Comparison of ENCODE assay signal across 20 cellular contexts in genomic region chr9:137728444-137729311, GRCh38.
"Had no signal": no experiment of that assay in that cellular context is flagged by ENCODE, and none has a peak within 500 bp of the region (broad histone marks: within the 10 kb centered on the region; RNA-seq: fewer than 3 reads in every experiment).

No MANE protein-coding gene starts in this region.

- H3K4me1 Mint-ChIP-seq: nephron had no signal

- H3K27ac ChIP-seq: gastrocnemius medialis, heart left ventricle, left lung, sigmoid colon, SK-N-MC, spleen, tibial artery, VCaP had no signal

- ATAC-seq: activated CD8-positive, alpha-beta T cell treated with anti-CD3 and anti-CD28 coated beads for 36 hours; activated T-cell treated with anti-CD3 and anti-CD28 coated beads, Interleukin-2, amount 50 U/mL, for 4 hours; effector memory CD8-positive, alpha-beta T cell; gastrocnemius medialis; heart left ventricle; left lung; mucosa of descending colon; Right ventricle myocardium inferior; T-cell had no signal

- DNase-seq: activated CD8-positive, alpha-beta T cell treated with anti-CD3 and anti-CD28 coated beads for 36 hours; activated gamma-delta T cell treated with Interleukin-2 at 50 U/mL for 16 hours; activated naive CD8-positive, alpha-beta T cell treated with anti-CD3 and anti-CD28 coated beads, Interleukin-2, amount 10 ng/mL, durations not matched to agents 7 days and 5 days; activated T-cell treated with anti-CD3 and anti-CD28 coated beads, Interleukin-2, amount 50 U/mL, for 4 hours; anterior cingulate cortex; dermis blood vessel endothelial cell; effector memory CD8-positive, alpha-beta T cell; gastrocnemius medialis; heart left ventricle; left lung; mammary epithelial cell; mucosa of descending colon; sigmoid colon; spleen; T-cell; tibial artery had no signal

- H3K27ac Mint-ChIP-seq: activated CD8-positive, alpha-beta T cell treated with anti-CD3 and anti-CD28 coated beads for 36 hours; activated naive CD8-positive, alpha-beta T cell treated with anti-CD3 and anti-CD28 coated beads, Interleukin-2, amount 10 ng/mL, durations not matched to agents 7 days and 5 days; nephron; T-cell had no signal

- H3K27me3 Mint-ChIP-seq: activated CD8-positive, alpha-beta T cell treated with anti-CD3 and anti-CD28 coated beads for 36 hours; activated naive CD8-positive, alpha-beta T cell treated with anti-CD3 and anti-CD28 coated beads, Interleukin-2, amount 10 ng/mL, durations not matched to agents 7 days and 5 days; effector memory CD8-positive, alpha-beta T cell; T-cell had no signal

- H3K9me3 ChIP-seq: gastrocnemius medialis, mucosa of descending colon, sigmoid colon, tibial artery had no signal

- H3K4me3 Mint-ChIP-seq: activated CD8-positive, alpha-beta T cell treated with anti-CD3 and anti-CD28 coated beads for 36 hours; activated naive CD8-positive, alpha-beta T cell treated with anti-CD3 and anti-CD28 coated beads, Interleukin-2, amount 10 ng/mL, durations not matched to agents 7 days and 5 days; activated T-cell treated with anti-CD3 and anti-CD28 coated beads, Interleukin-2, amount 50 U/mL, for 4 hours; effector memory CD8-positive, alpha-beta T cell; nephron; T-cell had no signal

- H3K4me3 ChIP-seq: gastrocnemius medialis, heart left ventricle, left lung, mucosa of descending colon, sigmoid colon, SK-N-MC, spleen, tibial artery had no signal

- H3K27me3 ChIP-seq: gastrocnemius medialis, heart left ventricle, left lung, sigmoid colon, spleen, tibial artery had no signal
